ENCODE assay signal across 34 cellular contexts in genomic region chr7:90216771-90217170, GRCh38. TPM values are rescaled to one million over a fixed set of nuclear protein-coding genes. Genes with fewer than 3 reads are reported as not detected.
DNase-seq lines count a peak whose midpoint lies in the region; ATAC-seq, FAIRE-seq and TF ChIP-seq lines count a peak whose summit lies in the region.
"Had no signal": no experiment of that assay in that cellular context is flagged by ENCODE, and none has a peak within 500 bp of the region (broad histone marks: within the 10 kb centered on the region; RNA-seq: fewer than 3 reads in every experiment).

No MANE protein-coding gene starts in this region.

- TF ChIP-seq CTCF in VCaP (conservative IDR thresholded peaks at IDR 0.05) (no peak), right lobe of liver (IDR thresholded peaks at IDR 0.05) (no peak), upper lobe of right lung (IDR thresholded peaks at IDR 0.05) (no peak)

- FAIRE-seq in small intestine (lab: Jason Lieb, UNC), result no peak

- H3K27ac ChIP-seq in VCaP (peak overlapping the region; percentile 100), right lobe of liver (no peak overlapping the region), upper lobe of right lung (no peak overlapping the region), small intestine (ENCODE audit: low read depth in 1 of 2, low read length in 1 of 2) (no peak overlapping the region)
- H3K27ac ChIP-seq: ascending aorta, coronary artery, ovary, spleen, thoracic aorta had no signal

- in situ Hi-C loops in G401 (cut with HindIII; ENCODE audit: low sequenced_read_pairs), result no loop called here

- 34% methylated on average over 2 of the region's 2 CpGs for WGBS in right lobe of liver (ENCODE audit: insufficient coverage, low coverage, low lambda C conversion rate, missing lambda C conversion rate)
- 76 to 88% (median 87%) methylated on average over 2 of the region's 2 CpGs for WGBS in small intestine, 3 donors

- H3K4me3 ChIP-seq in right lobe of liver (no peak overlapping the region), upper lobe of right lung (no peak overlapping the region), small intestine (ENCODE audit: low read depth in 1 of 2, low read length in 2 of 2) (no peak overlapping the region)
- H3K4me3 ChIP-seq: ascending aorta, coronary artery, HAP-1, lung, ovary, spleen, thoracic aorta had no signal

- no peaks in the 10 kb centered on the region for H3K36me3 ChIP-seq in right lobe of liver
- no peaks in the 10 kb centered on the region for H3K36me3 ChIP-seq in upper lobe of right lung
- H3K36me3 ChIP-seq in small intestine (ENCODE audit: control insufficient read depth in 2 of 2, insufficient read depth in 2 of 2, low read length in 2 of 2), result no peaks in the 10 kb centered on the region
- H3K36me3 ChIP-seq: ascending aorta, HAP-1, ovary, spleen, thoracic aorta had no signal

- no peak for TF ChIP-seq POLR2A in right lobe of liver (IDR thresholded peaks at IDR 0.05)

- intact Hi-C loops in right lobe of liver (cut with DNase I) (no loop called here), upper lobe of right lung (cut with DNase I) (no loop called here)

- DNase-seq in G401 (ENCODE audit: low spot score) (peak; percentile 17), right lobe of liver (peak in 1 of 3 donors; percentile 71), upper lobe of right lung (no peak), small intestine (no peak)
- DNase-seq: activated CD4-positive, alpha-beta T cell treated with anti-CD3 and anti-CD28 coated beads, Interleukin-2, amount 50 U/mL, for 4 hours; activated CD8-positive, alpha-beta memory T cell treated with anti-CD3 and anti-CD28 coated beads, Interleukin-2, amount 10 ng/mL, durations not matched to agents 7 days and 5 days; activated gamma-delta T cell; activated naive CD8-positive, alpha-beta T cell treated with anti-CD3 and anti-CD28 coated beads, Interleukin-2, amount 10 ng/mL, durations not matched to agents 7 days and 5 days; activated T-cell treated with anti-CD3 and anti-CD28 coated beads, Interleukin-2, amount 50 U/mL, for 4 hours; Calu3; CD4-positive, CD25-positive, alpha-beta regulatory T cell; DMS79 treated with DMSO at 0.1 percent for 48 hours; erythroblast; Karpas-422; MV-4-11; NCI-H1436 treated with DMSO at 0.1 percent for 48 hours; NCI-H345; NCI-H69; nephron progenitor cell; SHP77; spleen; stimulated activated CD4-positive, alpha-beta T cell treated with anti-CD3 and anti-CD28 coated beads, Interleukin-2, amount 100 ng/mL, for 24 hours; stimulated activated naive CD8-positive, alpha-beta T cell treated with anti-CD3 and anti-CD28 coated beads, Interleukin-15, Interleukin-2, amounts not matched to agents 100 U/mL and 50 U/mL, for 24 hours; T-helper 2 cell had no signal

- H3K4me1 ChIP-seq in right lobe of liver, result peaks cover 0 to 7% (median 2%) of the 10 kb centered on the region in 4 donors
- H3K4me1 ChIP-seq in upper lobe of right lung, result no peaks in the 10 kb centered on the region
- H3K4me1 ChIP-seq in small intestine (ENCODE audit: control insufficient read depth in 2 of 2, insufficient read depth in 1 of 2, low read depth in 1 of 2, low read length in 1 of 2), result peaks cover 0 to 2% of the 10 kb centered on the region in 2 donors
- H3K4me1 ChIP-seq: ascending aorta had no signal

- ATAC-seq in right lobe of liver, result peak; percentile 93 to 98 (median 95)
- ATAC-seq in upper lobe of right lung, result peak; percentile 45
- ATAC-seq in HG03135 (IDR thresholded peaks at IDR 0.05; ENCODE audit: unreplicated experiment), result no peak
- ATAC-seq in GM19035 (IDR thresholded peaks at IDR 0.05; ENCODE audit: unreplicated experiment), result no peak
- ATAC-seq: activated CD4-positive, CD25-positive, alpha-beta regulatory T cell treated with anti-CD3 and anti-CD28 coated beads, Interleukin-2, amount 50 U/mL, for 24 hours; activated CD8-positive, alpha-beta memory T cell treated with anti-CD3 and anti-CD28 coated beads, Interleukin-2, amount 10 ng/mL, durations not matched to agents 7 days and 5 days; activated T-cell treated with anti-CD3 and anti-CD28 coated beads, Interleukin-2, amount 50 U/mL, for 4 hours; stimulated activated naive CD8-positive, alpha-beta T cell treated with anti-CD3 and anti-CD28 coated beads, Interleukin-15, Interleukin-2, amounts not matched to agents 100 U/mL and 50 U/mL, for 24 hours had no signal

- H3K9me3 ChIP-seq in right lobe of liver (no peaks in the 10 kb centered on the region), upper lobe of right lung (no peaks in the 10 kb centered on the region), small intestine (ENCODE audit: control insufficient read depth, low read depth) (no peaks in the 10 kb centered on the region)
- H3K9me3 ChIP-seq: ascending aorta, HAP-1, ovary, spleen, thoracic aorta had no signal

- H3K27me3 ChIP-seq in right lobe of liver (no peaks in the 10 kb centered on the region), upper lobe of right lung (peaks cover 3% of the 10 kb centered on the region), small intestine (ENCODE audit: control insufficient read depth in 2 of 2, insufficient read depth in 2 of 2, low read length in 2 of 2) (no peaks in the 10 kb centered on the region)
- H3K27me3 ChIP-seq: ascending aorta, ovary had no signal

RNA-seq across cellular contexts. Expression of gene STEAP2, which starts 5.2 kb away (rescaled TPM):
- 0.10 and 0.80 TPM in 2 replicates for total RNA-seq in G401 (2014; rRNA removed; shearing (Covaris generic))
- 1 to 10 TPM; 1.5 to 9.8 (median 5.3) TPM for total RNA-seq in right lobe of liver
- 11.5 TPM for total RNA-seq in upper lobe of right lung
- 1 to 10 TPM; 2.2 to 6.8 (median 2.2) TPM for polyA plus RNA-seq in small intestine
- total RNA-seq: activated CD8-positive, alpha-beta memory T cell treated with anti-CD3 and anti-CD28 coated beads, Interleukin-2, amount 10 ng/mL, durations not matched to agents 7 days and 5 days; activated naive CD8-positive, alpha-beta T cell treated with anti-CD3 and anti-CD28 coated beads, Interleukin-2, amount 10 ng/mL, durations not matched to agents 7 days and 5 days; CD4-positive, CD25-positive, alpha-beta regulatory T cell had no signal
- polyA plus RNA-seq: CD4-positive, CD25-positive, alpha-beta regulatory T cell had no signal

RNA-seq across cellular contexts. Expression of gene CFAP69, which starts 28.2 kb away (rescaled TPM):
- total RNA-seq in G401 (2014; rRNA removed; shearing (Covaris generic)), result 1.4 and 3.3 TPM in 2 replicates
- total RNA-seq in right lobe of liver (1 to 10 TPM; 1.7 to 8.2 (median 3.8) TPM), upper lobe of right lung (3.0 TPM)
- 1 to 10 TPM; 1.0 to 4.9 (median 3.8) TPM for polyA plus RNA-seq in small intestine
- total RNA-seq: CD4-positive, CD25-positive, alpha-beta regulatory T cell had no signal
- polyA plus RNA-seq: CD4-positive, CD25-positive, alpha-beta regulatory T cell had no signal

Comparison
In these comparisons a context has a peak if more than half of its experiments do, and no peak if none do; other contexts are left out.
1. ATAC-seq: peak in right lobe of liver (4 of 4) and upper lobe of right lung (single experiment); none in HG03135 (single experiment) and GM19035 (single experiment).